In genomic region chr17:59897090-59897489, GRCh38 we compare ENCODE assay signal across 20 cellular contexts. TPM values are rescaled to one million over a fixed set of nuclear protein-coding genes. Genes with fewer than 3 reads are reported as not detected.
DNase-seq lines count a peak whose midpoint lies in the region; ATAC-seq and TF ChIP-seq lines count a peak whose summit lies in the region.
"Had no signal": no experiment of that assay in that cellular context is flagged by ENCODE, and none has a peak within 500 bp of the region (broad histone marks: within the 10 kb centered on the region; RNA-seq: fewer than 3 reads in every experiment).

No MANE protein-coding gene starts in this region.

- TSS peak; percentile 7 for BruUV-seq in IMR-90 (replicated peaks; lab: Mats Ljungman, UMichigan)

- CTCF ChIA-PET in IMR-90 (lab: Yijun Ruan, JAX) = no interaction called here

- H3K4me3 ChIP-seq in IMR-90 (ENCODE audit: insufficient read depth, low read depth, low read length) = no peak overlapping the region
- H3K4me3 ChIP-seq: heart right ventricle, MG63, right atrium auricular region, spleen had no signal

- H3K9me1 ChIP-seq in IMR-90 (ENCODE audit: insufficient read depth, low read length) = 0 out of 2 replicates have a peak, but pooled peaks cover 6% of the 10 kb centered on the region

- H2AFZ ChIP-seq in IMR-90 (replicated peaks; ENCODE audit: low read length, poor library complexity) = no peak overlapping the region

- no peak overlapping the region for H3K14ac ChIP-seq in IMR-90 (replicated peaks; ENCODE audit: low read depth, low read length)

- TF ChIP-seq POLR2A in IMR-90 (IDR thresholded peaks at IDR 0.05; ENCODE audit: low read depth, low read length) = no peak

- TF ChIP-seq CTCF in IMR-90 (conservative IDR thresholded peaks at IDR 0.05; ENCODE audit: low read depth, low read length) = no peak

- H3K4me2 ChIP-seq in IMR-90 (ENCODE audit: low read depth, low read length) = peak overlapping the region; percentile 61; the same call in 1 of the 2 replicates

- DNase-seq in EH (ENCODE audit: low read depth) (peak; percentile 37), IMR-90 (peak; percentile 71), amniotic epithelial cell (ENCODE audit: low read depth) (peak; percentile 29), iris pigment epithelial cell (ENCODE audit: low read depth) (peak; percentile 67), GM19238 (ENCODE audit: insufficient read length, low spot score) (no peak), HuH-7.5 (ENCODE audit: low spot score) (no peak)
- DNase-seq in activated CD4-positive, alpha-beta T cell treated with anti-CD3 and anti-CD28 coated beads, Interleukin-2, amount 50 U/mL, for 1 hour = no peak
- DNase-seq: activated CD4-positive, alpha-beta T cell treated with anti-CD3 and anti-CD28 coated beads for 36 hours; Caco-2; effector CD4-positive, alpha-beta T cell; foreskin keratinocyte; GOT3; heart right ventricle; MG63; NCI-H1436; NCI-H2081 treated with DMSO at 0.1 percent for 48 hours; spleen had no signal

- dilution Hi-C loops in IMR-90 (cut with HindIII; ENCODE audit: low sequenced_read_pairs, unreplicated experiment) = no loop called here

- no peak overlapping the region for H4K91ac ChIP-seq in IMR-90 (ENCODE audit: insufficient read depth, low read depth, low read length)

- H2BK120ac ChIP-seq in IMR-90 (ENCODE audit: low read depth, low read length) = no peak overlapping the region

- H3K4me1 ChIP-seq in IMR-90 (ENCODE audit: control insufficient read depth, insufficient read depth, low read length) = peaks cover 2% of the 10 kb centered on the region; the same call in 1 of the 2 replicates
- H3K4me1 ChIP-seq: Caco-2 had no signal

- H2AK9ac ChIP-seq in IMR-90 (replicated peaks; ENCODE audit: low read depth, low read length, poor library complexity) = no peak overlapping the region

- no peak overlapping the region for H3K9ac ChIP-seq in IMR-90 (ENCODE audit: low read depth, low read length)

- H3K79me1 ChIP-seq in IMR-90 (ENCODE audit: low read depth in 1 of 2, low read length in 2 of 2) = peaks cover 5 to 45% of the 10 kb centered on the region in 2 experiments; a peak in 3 of 4 replicates

- no peaks in the 10 kb centered on the region for H3K9me3 ChIP-seq in IMR-90 (ENCODE audit: control insufficient read depth, insufficient read depth, low read length)
- H3K9me3 ChIP-seq: Caco-2, heart right ventricle, MG63, right atrium auricular region, spleen had no signal

- POLR2A ChIA-PET in IMR-90 (lab: Charles Lee; ENCODE audit: unreplicated experiment) = interaction anchor here (0.5 to 0.6 kb wide), 2 partner anchors 59 to 111 kb away, joined by 5 to 11 read pairs; no protein-coding TSS in a partner anchor

- H2BK5ac ChIP-seq in IMR-90 (ENCODE audit: low read depth, low read length, poor library complexity, severe bottlenecking) = no peak overlapping the region

- no peak overlapping the region for H3K23ac ChIP-seq in IMR-90 (ENCODE audit: low read depth, low read length)

- no peak overlapping the region for H3K27ac ChIP-seq in IMR-90 (ENCODE audit: insufficient read depth, low read length)
- H3K27ac ChIP-seq: C4-2B, epithelial cell of prostate, foreskin keratinocyte, heart right ventricle, right atrium auricular region, spleen had no signal

- no peak for TF ChIP-seq RAD21 in IMR-90 (IDR thresholded peaks at IDR 0.05; ENCODE audit: low read length)

- peaks cover 5% of the 10 kb centered on the region; the same call in 1 of the 2 replicates for H3K36me3 ChIP-seq in IMR-90 (ENCODE audit: control insufficient read depth, insufficient read depth, low read length)
- H3K36me3 ChIP-seq: right atrium auricular region had no signal

- intact Hi-C loops in IMR-90 (cut with micrococcal nuclease) = no loop called here

- no peak overlapping the region for H3K56ac ChIP-seq in IMR-90 (ENCODE audit: extremely low read depth, insufficient read depth, low read length)

- no peak overlapping the region for H3K18ac ChIP-seq in IMR-90 (ENCODE audit: low read depth, low read length)

- no peak overlapping the region for H2BK15ac ChIP-seq in IMR-90 (ENCODE audit: low read depth, low read length)

- no peak overlapping the region for H4K8ac ChIP-seq in IMR-90 (ENCODE audit: low read depth in 2 of 2, low read length in 2 of 2)

- in situ Hi-C loops in IMR-90 (cut with MboI; ENCODE audit: low sequenced_read_pairs) = no loop called here

- H2BK20ac ChIP-seq in IMR-90 (ENCODE audit: low read depth, low read length) = no peak overlapping the region

- no peak overlapping the region for H3K4ac ChIP-seq in IMR-90 (ENCODE audit: low read depth, low read length)

- no peaks in the 10 kb centered on the region for H3K27me3 ChIP-seq in IMR-90 (ENCODE audit: control insufficient read depth, insufficient read depth, low read length)
- H3K27me3 ChIP-seq: foreskin keratinocyte, heart right ventricle, MG63, right atrium auricular region, spleen had no signal

- WGBS in IMR-90 (ENCODE audit: extremely low coverage in 2 of 2, insufficient read length in 1 of 2), 2 experiments = 80% methylated on average over 1 of the region's 4 CpGs; no CpG with 5 or more reads in 1 of the 2 experiments

- H2AK5ac ChIP-seq in IMR-90 (ENCODE audit: low read depth, low read length) = no peak overlapping the region

- H4K5ac ChIP-seq in IMR-90 (ENCODE audit: low read depth, low read length) = no peak overlapping the region

- peak; percentile 3; the same call in 1 of the 2 replicates for ATAC-seq in IMR-90 (ENCODE audit: low read depth)
- ATAC-seq: activated CD4-positive, alpha-beta T cell treated with anti-CD3 and anti-CD28 coated beads for 36 hours; foreskin keratinocyte; heart right ventricle had no signal

- peaks cover 25% of the 10 kb centered on the region for H4K20me1 ChIP-seq in IMR-90 (ENCODE audit: insufficient read depth, low read length)

TF ChIP-seq in IMR-90, 13 proteins besides CTCF, POLR2A, EP300 and RAD21:
- TF ChIP-seq CEBPB (IDR thresholded peaks at IDR 0.05; ENCODE audit: low read depth, low read length) (0 out of 2 replicates have a peak, but pooled peaks have one; percentile 43), CHD1 (IDR thresholded peaks at IDR 0.05; ENCODE audit: low read depth, low read length) (no peak)

RNA-seq across cellular contexts. Expression of gene RPS6KB1, which starts 4.2 kb away (rescaled TPM):
- total RNA-seq in IMR-90 (2012; rRNA removed) = 18.9 and 20.3 TPM in 2 replicates
- 9.7 and 11.7 TPM in 2 replicates for polyA plus RNA-seq in IMR-90 (2012; rRNA removed)
- polyA plus RNA-seq in IMR-90 (2012; cell fraction: cytosol; rRNA removed) = 1.5 and 1.8 TPM in 2 replicates
- 1.9 and 12.3 TPM in 2 replicates for polyA plus RNA-seq in IMR-90 (2012; cell fraction: nucleus; rRNA removed; ENCODE audit: low replicate concordance)

RNA-seq across cellular contexts. Expression of gene TUBD1, which starts 4.3 kb away (rescaled TPM):
- total RNA-seq in IMR-90 (2012; rRNA removed) = 4.4 and 4.7 TPM in 2 replicates
- polyA plus RNA-seq in IMR-90 (2012; rRNA removed) = 2.2 TPM in 2 replicates
- polyA plus RNA-seq in IMR-90 (2012; cell fraction: cytosol; rRNA removed) = 0.58 and 1.1 TPM in 2 replicates
- 0.90 and 3.7 TPM in 2 replicates for polyA plus RNA-seq in IMR-90 (2012; cell fraction: nucleus; rRNA removed; ENCODE audit: low replicate concordance)

Comparison
In these comparisons a context has a peak if more than half of its experiments do, and no peak if none do; other contexts are left out.
1. DNase-seq: peak in EH (single experiment), IMR-90 (single experiment), amniotic epithelial cell (single experiment) and iris pigment epithelial cell (single experiment); none in GM19238 (single experiment), activated CD4-positive, alpha-beta T cell treated with anti-CD3 and anti-CD28 coated beads, Interleukin-2, amount 50 U/mL, for 1 hour (single experiment) and HuH-7.5 (single experiment).